ENCODE assay signal across 16 cellular contexts in the genomic region with DNA sequence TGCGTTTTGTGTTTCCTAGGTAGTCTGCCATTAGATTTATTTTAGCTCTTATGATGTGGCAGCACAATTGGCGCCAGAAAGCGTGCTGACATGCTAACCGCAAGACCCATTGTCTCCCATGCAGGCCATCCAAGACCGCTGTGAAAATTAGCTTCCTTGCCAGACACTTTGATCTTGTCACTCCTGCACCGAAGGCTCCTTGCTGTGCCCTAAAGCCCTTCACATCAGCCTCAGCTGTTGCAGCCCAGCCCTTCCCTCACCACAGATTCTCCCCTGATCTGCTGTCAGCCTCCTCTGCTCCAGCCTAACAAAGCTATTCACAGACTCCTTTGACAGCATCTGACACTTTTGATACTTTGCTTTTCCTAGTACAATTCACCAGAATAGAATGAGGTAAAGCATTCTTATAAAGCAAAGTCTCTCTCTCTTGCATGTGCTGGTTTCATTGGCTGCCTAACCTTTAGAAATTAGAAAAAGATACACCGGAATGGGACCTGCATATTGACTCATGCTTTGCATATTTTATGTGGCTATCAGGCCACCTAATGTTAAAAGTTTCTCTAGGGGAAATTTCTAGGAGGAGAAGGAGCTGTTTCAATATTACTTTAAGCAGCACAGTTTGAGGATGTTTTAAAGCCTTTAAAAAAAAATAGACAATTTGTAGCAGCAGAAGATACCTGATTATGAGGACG.
A peak's percentile ranks its signal among the peaks of the same experiment; 100 is the strongest.
DNase-seq lines count a peak whose midpoint lies in the region; ATAC-seq and TF ChIP-seq lines count a peak whose summit lies in the region.
"Had no signal": no experiment of that assay in that cellular context is flagged by ENCODE, and none has a peak within 500 bp of the region (broad histone marks: within the 10 kb centered on the region; RNA-seq: fewer than 3 reads in every experiment).

No MANE protein-coding gene starts in this region.

- H3K36me3 ChIP-seq in MG63 (no peaks in the 10 kb centered on the region), spleen (no peaks in the 10 kb centered on the region)
- H3K36me3 ChIP-seq: esophagus squamous epithelium had no signal

- peak overlapping the region in 2 of 3 experiments; percentile 2 to 28 for H3K27ac Mint-ChIP-seq in nephron
- H3K27ac Mint-ChIP-seq: IgD-negative memory B cell; T-helper 1 cell treated with Interleukin-12 subunit alpha and Interleukin-12 subunit beta and Interleukin-4 antibody, amounts not matched to agents 30 μg/mL and 1 μg/mL, for 36 hours; type B pancreatic cell had no signal

- H3K9me3 ChIP-seq in MG63 (no peaks in the 10 kb centered on the region), spleen (no peaks in the 10 kb centered on the region)
- H3K9me3 ChIP-seq: Caco-2, esophagus squamous epithelium, mucosa of descending colon had no signal

- H3K27me3 ChIP-seq in MG63 (no peaks in the 10 kb centered on the region), spleen (replicated peaks in 1 of 7) (no peaks in the 10 kb centered on the region)
- H3K27me3 ChIP-seq: esophagus squamous epithelium had no signal

- intact Hi-C loops in spleen (cut with DNase I; ENCODE audit: low total_unique reads), result loop anchor here (10.0 kb wide), 1 partner anchor 407 kb away; no protein-coding TSS in a partner anchor

- H3K9me3 Mint-ChIP-seq in nephron, result no peaks in the 10 kb centered on the region
- H3K9me3 Mint-ChIP-seq: T-helper 1 cell treated with Interleukin-12 subunit alpha and Interleukin-12 subunit beta and Interleukin-4 antibody, amounts not matched to agents 30 μg/mL and 1 μg/mL, for 36 hours; type B pancreatic cell had no signal

- peaks cover 54% of the 10 kb centered on the region for H3K4me1 Mint-ChIP-seq in nephron

- H3K4me3 Mint-ChIP-seq in nephron, result peak overlapping the region in 1 of 3 experiments; percentile 9
- H3K4me3 Mint-ChIP-seq: IgD-negative memory B cell; T-helper 1 cell treated with Interleukin-12 subunit alpha and Interleukin-12 subunit beta and Interleukin-4 antibody, amounts not matched to agents 30 μg/mL and 1 μg/mL, for 36 hours; type B pancreatic cell had no signal

- peak; percentile 10 for DNase-seq in NCI-H146 (lab: John Stamatoyannopoulos, UW)
- DNase-seq in NCI-H146 treated with DMSO at 0.1 percent for 48 hours (lab: John Stamatoyannopoulos, UW; ENCODE audit: unreplicated experiment), result no peak
- DNase-seq in MG63, result peak; percentile 89
- peak; percentile 64 for DNase-seq in activated effector memory CD4-positive, alpha-beta T cell treated with anti-CD3 and anti-CD28 coated beads, Interleukin-2, amount 50 U/mL, for 16 hours
- DNase-seq in spleen, result no peak
- DNase-seq: Caco-2, esophagus squamous epithelium, mucosa of descending colon, NCI-H2081 treated with DMSO at 0.1 percent for 48 hours had no signal

- ATAC-seq in HG02678 (IDR thresholded peaks at IDR 0.05; ENCODE audit: unreplicated experiment) (no peak), HG03108 (IDR thresholded peaks at IDR 0.05; ENCODE audit: unreplicated experiment) (no peak)
- ATAC-seq: mucosa of descending colon, Panc1 had no signal

- TF ChIP-seq CTCF in nephron (IDR thresholded peaks at IDR 0.05; ENCODE audit: unreplicated experiment in 3 of 3), result no peak
- TF ChIP-seq CTCF in spleen (IDR thresholded peaks at IDR 0.05 in 8 of 11, conservative IDR thresholded peaks at IDR 0.05 in 3 of 11), result no peak

- peaks cover 0 to 6% (median 0%) of the 10 kb centered on the region in 6 donors for H3K4me1 ChIP-seq in spleen

- H3K4me3 ChIP-seq in MG63 (no peak overlapping the region), spleen (no peak overlapping the region)
- H3K4me3 ChIP-seq: esophagus squamous epithelium, mucosa of descending colon had no signal

- TF ChIP-seq POLR2A in spleen (IDR thresholded peaks at IDR 0.05), result no peak

- peaks cover 19% of the 10 kb centered on the region for H3K27me3 Mint-ChIP-seq in nephron (ENCODE audit: low read depth)
- H3K27me3 Mint-ChIP-seq: IgD-negative memory B cell had no signal

- WGBS in spleen, 5 donors, result 72 to 87% (median 84%) methylated on average over 8 of the region's 8 CpGs

- no peaks in the 10 kb centered on the region for H3K36me3 Mint-ChIP-seq in nephron (ENCODE audit: low read depth)
- H3K36me3 Mint-ChIP-seq: IgD-negative memory B cell, type B pancreatic cell had no signal

- no peak overlapping the region for H3K27ac ChIP-seq in spleen
- H3K27ac ChIP-seq: esophagus squamous epithelium had no signal

Comparison
In these comparisons a context has a peak if more than half of its experiments do, and no peak if none do; other contexts are left out.
1. DNase-seq: peak in NCI-H146 (single experiment), MG63 (single experiment) and activated effector memory CD4-positive, alpha-beta T cell treated with anti-CD3 and anti-CD28 coated beads, Interleukin-2, amount 50 U/mL, for 16 hours (single experiment); none in NCI-H146 treated with DMSO at 0.1 percent for 48 hours (single experiment) and spleen (single experiment).